1 cellular context compared by ENCODE assay signal in genomic region chr1:7186382-7187120, GRCh38.
TF ChIP-seq lines count a peak whose summit lies in the region.

No MANE protein-coding gene starts in this region.

TF ChIP-seq in H1, 55 proteins besides CTCF, POLR2A, EP300 and RAD21 (continued from another document):
- TF ChIP-seq RNF2 (IDR thresholded peaks at IDR 0.05; ENCODE audit: borderline replicate concordance, low read depth, low read length, missing control alignments, poor library complexity, severe bottlenecking) (no peak), HDAC6 (IDR thresholded peaks at IDR 0.05; ENCODE audit: low read depth, low read length) (no peak), KDM1A (IDR thresholded peaks at IDR 0.05; ENCODE audit: borderline replicate concordance, low read length) (no peak), CBX5 (IDR thresholded peaks at IDR 0.05; ENCODE audit: low read depth, low read length) (no peak), JUN (IDR thresholded peaks at IDR 0.05; ENCODE audit: low read depth, low read length) (no peak), POLR2AphosphoS5 (IDR thresholded peaks at IDR 0.05; ENCODE audit: low read depth, low read length) (no peak), TAF7 (optimal IDR thresholded peaks at IDR 0.05; ENCODE audit: borderline replicate concordance, low read depth, low read length) (no peak), SP2 (IDR thresholded peaks at IDR 0.05; ENCODE audit: low read length) (no peak), NRF1 (IDR thresholded peaks at IDR 0.05; ENCODE audit: low read depth, low read length) (no peak), SP1 (IDR thresholded peaks at IDR 0.05; ENCODE audit: low read depth, low read length) (no peak), SIX5 (IDR thresholded peaks at IDR 0.05; ENCODE audit: low read depth, low read length) (no peak), USF2 (IDR thresholded peaks at IDR 0.05; ENCODE audit: low read length) (no peak)
